In genomic region chr14:68676511-68676943, GRCh38 we compare ENCODE assay signal across 14 cellular contexts.
DNase-seq lines count a peak whose midpoint lies in the region; ATAC-seq and TF ChIP-seq lines count a peak whose summit lies in the region.
"Had no signal": no experiment of that assay in that cellular context is flagged by ENCODE, and none has a peak within 500 bp of the region (broad histone marks: within the 10 kb centered on the region; RNA-seq: fewer than 3 reads in every experiment).

No MANE protein-coding gene starts in this region.

- H3K27me3 Mint-ChIP-seq in activated B cell treated with CpG ODN at 0.5 μM for 24 hours (no peaks in the 10 kb centered on the region), nephron (ENCODE audit: low read depth) (no peaks in the 10 kb centered on the region)
- no peaks in the 10 kb centered on the region for H3K27me3 Mint-ChIP-seq in stimulated activated naive B cell treated with anti-CD40 and anti-IgM and Interleukin-4, amounts not matched to agents 10 μg/mL and 1 μg/mL and 100 μg/mL, for 72 hours

- CTCF ChIA-PET in activated B cell treated with CpG ODN at 0.5 μM for 24 hours (lab: Charles Lee) = interaction anchor here (1.3 kb wide), 1 partner anchor 168 kb away, joined by 3 read pairs; no protein-coding TSS in a partner anchor

- TF ChIP-seq CTCF in activated B cell treated with CpG ODN at 0.5 μM for 24 hours (IDR thresholded peaks at IDR 0.05) (no peak), nephron (IDR thresholded peaks at IDR 0.05; ENCODE audit: unreplicated experiment in 3 of 3) (no peak)

- peaks cover 38% of the 10 kb centered on the region for H3K36me3 Mint-ChIP-seq in activated B cell treated with CpG ODN at 0.5 μM for 24 hours (ENCODE audit: low read depth)
- peaks cover 7% of the 10 kb centered on the region for H3K36me3 Mint-ChIP-seq in nephron (ENCODE audit: low read depth)
- peaks cover 5 to 18% of the 10 kb centered on the region in 2 donors for H3K36me3 Mint-ChIP-seq in stimulated activated naive B cell treated with anti-CD40 and anti-IgM and Interleukin-4, amounts not matched to agents 10 μg/mL and 1 μg/mL and 100 μg/mL, for 72 hours

- no peaks in the 10 kb centered on the region for H3K9me3 Mint-ChIP-seq in activated B cell treated with CpG ODN at 0.5 μM for 24 hours
- H3K9me3 Mint-ChIP-seq in nephron = peaks cover 2% of the 10 kb centered on the region
- H3K9me3 Mint-ChIP-seq in stimulated activated naive B cell treated with anti-CD40 and anti-IgM and Interleukin-4, amounts not matched to agents 10 μg/mL and 1 μg/mL and 100 μg/mL, for 72 hours = no peaks in the 10 kb centered on the region

- DNase-seq in COR-L47 (lab: John Stamatoyannopoulos, UW) (peak; percentile 85), NCI-H187 treated with DMSO at 0.1 percent for 48 hours (lab: John Stamatoyannopoulos, UW) (peak; percentile 81), activated B cell treated with CpG ODN at 0.5 μM for 24 hours (no peak), NOMO-1 treated with DMSO at 0.1 percent for 48 hours (lab: John Stamatoyannopoulos, UW; ENCODE audit: unreplicated experiment) (no peak), AG20443 (ENCODE audit: low spot score) (no peak)
- no peak for DNase-seq in stimulated activated naive B cell treated with anti-CD40 and anti-IgM and Interleukin-4, amounts not matched to agents 10 μg/mL and 1 μg/mL and 100 μg/mL, for 72 hours
- DNase-seq: activated CD4-positive, alpha-beta T cell treated with anti-CD3 and anti-CD28 coated beads, Interleukin-2, amount 50 U/mL, for 48 hours; activated gamma-delta T cell; brain microvascular endothelial cell; lower lobe of right lung; NCI-H1694 treated with DMSO at 0.1 percent for 48 hours; T-helper 2 cell had no signal

- H3K4me1 Mint-ChIP-seq in activated B cell treated with CpG ODN at 0.5 μM for 24 hours = peaks cover 63% of the 10 kb centered on the region
- H3K4me1 Mint-ChIP-seq in nephron = peaks cover 55% of the 10 kb centered on the region
- peaks cover 47 to 78% of the 10 kb centered on the region in 2 donors for H3K4me1 Mint-ChIP-seq in stimulated activated naive B cell treated with anti-CD40 and anti-IgM and Interleukin-4, amounts not matched to agents 10 μg/mL and 1 μg/mL and 100 μg/mL, for 72 hours

- H3K27ac Mint-ChIP-seq in activated B cell treated with CpG ODN at 0.5 μM for 24 hours = peak overlapping the region; percentile 61
- peak overlapping the region; percentile 71 to 99 (median 73) for H3K27ac Mint-ChIP-seq in nephron
- H3K27ac Mint-ChIP-seq in stimulated activated naive B cell treated with anti-CD40 and anti-IgM and Interleukin-4, amounts not matched to agents 10 μg/mL and 1 μg/mL and 100 μg/mL, for 72 hours = no peak overlapping the region

- no peak overlapping the region for H3K4me3 Mint-ChIP-seq in activated B cell treated with CpG ODN at 0.5 μM for 24 hours
- no peak overlapping the region for H3K4me3 Mint-ChIP-seq in nephron
- no peak overlapping the region for H3K4me3 Mint-ChIP-seq in stimulated activated naive B cell treated with anti-CD40 and anti-IgM and Interleukin-4, amounts not matched to agents 10 μg/mL and 1 μg/mL and 100 μg/mL, for 72 hours

- POLR2A ChIA-PET in activated B cell treated with CpG ODN at 0.5 μM for 24 hours (lab: Charles Lee) = interaction anchor here (0.8 to 2.3 kb wide), 6 partner anchors 9 to 184 kb away, joined by 3 to 12 read pairs (median 3); no protein-coding TSS in a partner anchor

- ATAC-seq in activated B cell treated with CpG ODN at 0.5 μM for 24 hours (ENCODE audit: low read depth) (no peak), HG02981 (IDR thresholded peaks at IDR 0.05; ENCODE audit: unreplicated experiment) (no peak)
- ATAC-seq in stimulated activated naive B cell treated with anti-CD40 and anti-IgM and Interleukin-4, amounts not matched to agents 10 μg/mL and 1 μg/mL and 100 μg/mL, for 72 hours (replicated peaks) = no peak

- intact Hi-C loops in activated B cell treated with CpG ODN at 0.5 μM for 24 hours (cut with micrococcal nuclease) = no loop called here

Comparison
In these comparisons a context has a peak if more than half of its experiments do, and no peak if none do; other contexts are left out.
1. DNase-seq: peak in COR-L47 (single experiment) and NCI-H187 treated with DMSO at 0.1 percent for 48 hours (single experiment); none in activated B cell treated with CpG ODN at 0.5 μM for 24 hours (single experiment), NOMO-1 treated with DMSO at 0.1 percent for 48 hours (single experiment), stimulated activated naive B cell treated with anti-CD40 and anti-IgM and Interleukin-4, amounts not matched to agents 10 μg/mL and 1 μg/mL and 100 μg/mL, for 72 hours (single experiment) and AG20443 (single experiment).